ENCODE assay signal across 38 cellular contexts in genomic region chr7:98697083-98697482, GRCh38.
"Had no signal": no experiment of that assay in that cellular context is flagged by ENCODE, and none has a peak within 500 bp of the region (broad histone marks: within the 10 kb centered on the region; RNA-seq: fewer than 3 reads in every experiment).

No MANE protein-coding gene starts in this region.

- H3K9me3 Mint-ChIP-seq: central memory CD8-positive, alpha-beta T cell had no signal

- ATAC-seq: activated CD8-positive, alpha-beta T cell treated with anti-CD3 and anti-CD28 coated beads for 36 hours; activated naive CD4-positive, alpha-beta T cell treated with anti-CD3 and anti-CD28 coated beads, Interleukin-2, amount 50 U/mL, for 72 hours; activated T-cell treated with anti-CD3 and anti-CD28 coated beads, Interleukin-2, amount 50 U/mL, for 4 hours; activated T-cell treated with anti-CD3 and anti-CD28 coated beads, Interleukin-2, amount 50 U/mL, for 72 hours; activated T-helper 17 cell treated with anti-CD3 and anti-CD28 coated beads, Interleukin-2, amount 50 U/mL, for 72 hours had no signal

- H3K27me3 Mint-ChIP-seq: activated CD4-positive, alpha-beta memory T cell treated with anti-CD3 and anti-CD28 coated beads for 36 hours; activated CD4-positive, alpha-beta T cell treated with anti-CD3 and anti-CD28 coated beads, Interleukin-2, amount 10 ng/mL, durations not matched to agents 24 days and 14 days had no signal

- H3K4me1 Mint-ChIP-seq: activated B cell treated with CpG ODN at 0.5 μM for 24 hours; activated CD4-positive, alpha-beta T cell treated with anti-CD3 and anti-CD28 coated beads, Interleukin-2, amount 10 ng/mL, durations not matched to agents 24 days and 14 days; activated naive CD8-positive, alpha-beta T cell treated with anti-CD3 and anti-CD28 coated beads for 36 hours; activated T-helper 17 cell treated with anti-CD3 and anti-CD28 coated beads, Interleukin-2, amount 50 U/mL, for 72 hours; brain; central memory CD8-positive, alpha-beta T cell had no signal

- H3K4me3 Mint-ChIP-seq: activated B cell treated with CpG ODN at 0.5 μM for 24 hours; activated CD4-positive, alpha-beta memory T cell treated with anti-CD3 and anti-CD28 coated beads for 36 hours; activated CD4-positive, alpha-beta T cell treated with anti-CD3 and anti-CD28 coated beads, Interleukin-2, amount 10 ng/mL, durations not matched to agents 24 days and 14 days; activated CD8-positive, alpha-beta T cell treated with anti-CD3 and anti-CD28 coated beads for 36 hours; activated naive CD4-positive, alpha-beta T cell treated with anti-CD3 and anti-CD28 coated beads for 36 hours; activated naive CD8-positive, alpha-beta T cell treated with anti-CD3 and anti-CD28 coated beads for 36 hours; activated T-cell treated with anti-CD3 and anti-CD28 coated beads, Interleukin-2, amount 50 U/mL, for 4 hours; activated T-cell treated with anti-CD3 and anti-CD28 coated beads, Interleukin-2, amount 50 U/mL, for 72 hours; activated T-helper 1 cell treated with anti-CD3 and anti-CD28 coated beads, Interleukin-12 subunit alpha, Interleukin-12 subunit beta, Interleukin-2, Interleukin-4 antibody, amounts not matched to agents 30 ng/mL and 10 ng/mL and 1 ng/mL, durations not matched to agents 14 hours and 24 hours and 36 hours; activated T-helper 17 cell treated with anti-CD3 and anti-CD28 coated beads, Interleukin-2, amount 50 U/mL, for 72 hours; brain; central memory CD8-positive, alpha-beta T cell; T-helper 1 cell treated with Interleukin-12 subunit alpha and Interleukin-12 subunit beta and Interleukin-4 antibody, amounts not matched to agents 30 μg/mL and 1 μg/mL, for 36 hours; T-helper 2 cell treated with Interferon-gamma antibody and Interleukin-4, amounts not matched to agents 5 μg/mL and 100 μg/mL, for 36 hours had no signal

- H3K4me1 ChIP-seq: adrenal gland had no signal

- H3K4me3 ChIP-seq: adrenal gland, cardiac muscle cell had no signal

- H3K27ac Mint-ChIP-seq: activated B cell treated with CpG ODN at 0.5 μM for 24 hours; activated CD4-positive, alpha-beta memory T cell treated with anti-CD3 and anti-CD28 coated beads for 36 hours; activated CD4-positive, alpha-beta T cell treated with anti-CD3 and anti-CD28 coated beads, Interleukin-2, amount 10 ng/mL, durations not matched to agents 24 days and 14 days; activated CD8-positive, alpha-beta T cell treated with anti-CD3 and anti-CD28 coated beads for 36 hours; activated naive CD4-positive, alpha-beta T cell treated with anti-CD3 and anti-CD28 coated beads for 36 hours; activated naive CD4-positive, alpha-beta T cell treated with anti-CD3 and anti-CD28 coated beads, Interleukin-2, amount 50 U/mL, for 72 hours; activated naive CD8-positive, alpha-beta T cell treated with anti-CD3 and anti-CD28 coated beads for 36 hours; activated T-cell treated with anti-CD3 and anti-CD28 coated beads, Interleukin-2, amount 50 U/mL, for 72 hours; activated T-helper 1 cell treated with anti-CD3 and anti-CD28 coated beads, Interleukin-12 subunit alpha, Interleukin-12 subunit beta, Interleukin-2, Interleukin-4 antibody, amounts not matched to agents 30 ng/mL and 10 ng/mL and 1 ng/mL, durations not matched to agents 14 hours and 24 hours and 36 hours; activated T-helper 17 cell treated with anti-CD3 and anti-CD28 coated beads, Interleukin-2, amount 50 U/mL, for 72 hours; brain; T-helper 1 cell treated with Interleukin-12 subunit alpha and Interleukin-12 subunit beta and Interleukin-4 antibody, amounts not matched to agents 30 μg/mL and 1 μg/mL, for 36 hours; T-helper 2 cell treated with Interferon-gamma antibody and Interleukin-4, amounts not matched to agents 5 μg/mL and 100 μg/mL, for 36 hours had no signal

- FAIRE-seq: astrocyte, bronchial epithelial cell, TTC549 had no signal

- H3K9me3 ChIP-seq: adrenal gland had no signal

- H3K36me3 ChIP-seq: adrenal gland, cardiac muscle cell had no signal

- H3K27ac ChIP-seq: adrenal gland, cardiac muscle cell, VCaP had no signal

- H3K36me3 Mint-ChIP-seq: activated CD4-positive, alpha-beta memory T cell treated with anti-CD3 and anti-CD28 coated beads for 36 hours; activated naive CD8-positive, alpha-beta T cell treated with anti-CD3 and anti-CD28 coated beads for 36 hours; brain had no signal

- DNase-seq: activated B cell treated with CpG ODN at 0.5 μM for 24 hours; activated CD4-positive, alpha-beta memory T cell treated with anti-CD3 and anti-CD28 coated beads for 36 hours; activated CD4-positive, alpha-beta T cell treated with anti-CD3 and anti-CD28 coated beads for 4 hours; activated CD4-positive, alpha-beta T cell treated with anti-CD3 and anti-CD28 coated beads, Interleukin-2, amount 10 ng/mL, durations not matched to agents 24 days and 14 days; activated CD4-positive, alpha-beta T cell treated with anti-CD3 and anti-CD28 coated beads, Interleukin-2, amount 50 U/mL, for 1 hour; activated CD4-positive, alpha-beta T cell treated with anti-CD3 and anti-CD28 coated beads, Interleukin-2, amount 50 U/mL, for 4 hours; activated CD4-positive, CD25-positive, alpha-beta regulatory T cell treated with anti-CD3 and anti-CD28 coated beads, Interleukin-2, amount 50 U/mL, for 72 hours; activated CD8-positive, alpha-beta memory T cell treated with anti-CD3 and anti-CD28 coated beads, Interleukin-2, amount 50 U/mL, for 4 hours; activated CD8-positive, alpha-beta T cell treated with anti-CD3 and anti-CD28 coated beads for 36 hours; activated effector memory CD4-positive, alpha-beta T cell treated with anti-CD3 and anti-CD28 coated beads, Interleukin-2, amount 50 U/mL, for 16 hours; activated gamma-delta T cell treated with Interleukin-2 at 50 U/mL for 16 hours; activated naive CD4-positive, alpha-beta T cell; activated naive CD4-positive, alpha-beta T cell treated with anti-CD3 and anti-CD28 coated beads for 36 hours; activated naive CD4-positive, alpha-beta T cell treated with anti-CD3 and anti-CD28 coated beads, Interleukin-2, amount 50 U/mL, for 16 hours; activated naive CD8-positive, alpha-beta T cell treated with anti-CD3 and anti-CD28 coated beads for 36 hours; activated T-cell treated with anti-CD3 and anti-CD28 coated beads for 4 hours; activated T-cell treated with anti-CD3 and anti-CD28 coated beads, Interleukin-2, amount 50 U/mL, for 1 hour; activated T-cell treated with anti-CD3 and anti-CD28 coated beads, Interleukin-2, amount 50 U/mL, for 4 hours; activated T-cell treated with anti-CD3 and anti-CD28 coated beads, Interleukin-2, amount 50 U/mL, for 72 hours; adrenal gland; amniotic stem cell; aorta; caudate nucleus; cerebellar nuclear complex; T-helper 2 cell; T-helper 9 cell had no signal

- H3K27me3 ChIP-seq: adrenal gland, cardiac muscle cell had no signal
